Comparison of ENCODE assay signal across 9 cellular contexts in the genomic region with DNA sequence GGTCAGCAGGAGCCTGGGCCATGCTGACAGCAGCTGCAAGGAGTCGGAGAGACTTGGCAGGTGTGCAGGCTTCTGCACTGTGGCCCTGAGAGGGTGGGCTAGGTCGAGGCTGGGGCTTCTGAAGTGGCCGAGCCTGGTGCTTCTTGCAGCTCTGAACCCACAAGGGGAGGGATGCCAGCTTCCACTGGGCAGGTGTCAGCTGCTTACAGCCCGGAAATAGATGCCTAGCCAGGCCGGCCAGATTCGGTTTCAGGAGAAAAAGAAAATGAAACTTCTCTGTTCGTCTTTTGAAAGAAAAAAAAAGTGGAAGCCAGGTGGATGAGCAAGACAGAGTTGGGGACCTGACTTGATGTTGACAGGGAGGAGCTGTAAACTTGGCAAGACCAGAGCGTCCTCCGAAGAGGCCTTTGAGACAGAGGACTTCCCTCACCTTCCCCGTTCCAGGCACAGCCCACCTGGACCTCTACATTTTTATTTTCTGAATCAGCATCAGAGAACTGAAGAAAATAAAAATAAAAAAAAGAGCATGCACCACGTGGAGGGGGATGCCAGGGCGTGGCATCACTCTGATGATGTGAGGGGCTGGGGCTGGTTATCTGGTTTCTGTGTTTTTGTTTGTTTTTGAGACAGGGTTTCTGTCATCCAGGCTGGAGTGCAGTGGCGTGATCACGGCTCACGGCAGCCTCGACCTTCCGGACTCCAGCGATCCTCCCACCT. TPM values are rescaled to one million over a fixed set of nuclear protein-coding genes. Genes with fewer than 3 reads are reported as not detected.
DNase-seq lines count a peak whose midpoint lies in the region; ATAC-seq, FAIRE-seq and TF ChIP-seq lines count a peak whose summit lies in the region.
"Had no signal": no experiment of that assay in that cellular context is flagged by ENCODE, and none has a peak within 500 bp of the region (broad histone marks: within the 10 kb centered on the region; RNA-seq: fewer than 3 reads in every experiment).

A gene with protein sequence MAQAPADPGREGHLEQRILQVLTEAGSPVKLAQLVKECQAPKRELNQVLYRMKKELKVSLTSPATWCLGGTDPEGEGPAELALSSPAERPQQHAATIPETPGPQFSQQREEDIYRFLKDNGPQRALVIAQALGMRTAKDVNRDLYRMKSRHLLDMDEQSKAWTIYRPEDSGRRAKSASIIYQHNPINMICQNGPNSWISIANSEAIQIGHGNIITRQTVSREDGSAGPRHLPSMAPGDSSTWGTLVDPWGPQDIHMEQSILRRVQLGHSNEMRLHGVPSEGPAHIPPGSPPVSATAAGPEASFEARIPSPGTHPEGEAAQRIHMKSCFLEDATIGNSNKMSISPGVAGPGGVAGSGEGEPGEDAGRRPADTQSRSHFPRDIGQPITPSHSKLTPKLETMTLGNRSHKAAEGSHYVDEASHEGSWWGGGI (minus strand): TSS at position 153 of the 717 bp plus-strand sequence. CDS start 131 bp downstream, at position 22.

- H3K36me3 ChIP-seq in BE2C = no peaks in the 10 kb centered on the region

- no peaks in the 10 kb centered on the region for H3K27me3 ChIP-seq in BE2C

- H3K4me3 ChIP-seq in BE2C (ENCODE audit: low read depth, low read length) = no peak within 1 kb of the TSS

- H3K9me3 ChIP-seq in BE2C = no peaks in the 10 kb centered on the region

- FAIRE-seq in GM19239 (lab: Jason Lieb, UNC) = peak; percentile 95
- FAIRE-seq: bronchial epithelial cell had no signal

- no peak for TF ChIP-seq CTCF in BE2C (IDR thresholded peaks at IDR 0.05; ENCODE audit: low read depth, low read length)

- peak; percentile 52 for ATAC-seq in HG03196 (IDR thresholded peaks at IDR 0.05; ENCODE audit: unreplicated experiment)

- H3K4me1 ChIP-seq in BE2C = no peaks in the 10 kb centered on the region

- DNase-seq in COLO668 (lab: John Stamatoyannopoulos, UW; ENCODE audit: unreplicated experiment) (peak; percentile 8), GM19239 (ENCODE audit: insufficient read length, low spot score) (peak; percentile 80), myocyte (ENCODE audit: low read depth) (peak; percentile 81), NCI-H446 (lab: John Stamatoyannopoulos, UW) (no peak), BE2C (no peak), NCI-H1048 (lab: John Stamatoyannopoulos, UW) (no peak)
- peak; percentile 30 for DNase-seq in activated CD4-positive, alpha-beta T cell treated with anti-CD3 and anti-CD28 coated beads, Interleukin-2, amount 50 U/mL, for 1 hour

RNA-seq across cellular contexts. Expression of the gene that starts here (rescaled TPM):
- total RNA-seq in myocyte = 0.29 and 0.47 TPM in 2 replicates
- 0.15 TPM for polyA plus RNA-seq in myocyte (2012)
- not detected for polyA plus RNA-seq in BE2C (2012; ENCODE audit: insufficient read depth, insufficient read length, low read depth)
- total RNA-seq: bronchial epithelial cell had no signal

Comparison
In these comparisons a context has a peak if more than half of its experiments do, and no peak if none do; other contexts are left out.
1. Peak in DNase-seq in myocyte; RNA of the gene not detected or under 1 TPM.
2. DNase-seq: peak in COLO668 (single experiment), GM19239 (single experiment) and activated CD4-positive, alpha-beta T cell treated with anti-CD3 and anti-CD28 coated beads, Interleukin-2, amount 50 U/mL, for 1 hour (single experiment); none in NCI-H446 (0 of 2), BE2C (single experiment) and NCI-H1048 (single experiment).